8 cellular contexts compared by ENCODE assay signal in the genomic region with DNA sequence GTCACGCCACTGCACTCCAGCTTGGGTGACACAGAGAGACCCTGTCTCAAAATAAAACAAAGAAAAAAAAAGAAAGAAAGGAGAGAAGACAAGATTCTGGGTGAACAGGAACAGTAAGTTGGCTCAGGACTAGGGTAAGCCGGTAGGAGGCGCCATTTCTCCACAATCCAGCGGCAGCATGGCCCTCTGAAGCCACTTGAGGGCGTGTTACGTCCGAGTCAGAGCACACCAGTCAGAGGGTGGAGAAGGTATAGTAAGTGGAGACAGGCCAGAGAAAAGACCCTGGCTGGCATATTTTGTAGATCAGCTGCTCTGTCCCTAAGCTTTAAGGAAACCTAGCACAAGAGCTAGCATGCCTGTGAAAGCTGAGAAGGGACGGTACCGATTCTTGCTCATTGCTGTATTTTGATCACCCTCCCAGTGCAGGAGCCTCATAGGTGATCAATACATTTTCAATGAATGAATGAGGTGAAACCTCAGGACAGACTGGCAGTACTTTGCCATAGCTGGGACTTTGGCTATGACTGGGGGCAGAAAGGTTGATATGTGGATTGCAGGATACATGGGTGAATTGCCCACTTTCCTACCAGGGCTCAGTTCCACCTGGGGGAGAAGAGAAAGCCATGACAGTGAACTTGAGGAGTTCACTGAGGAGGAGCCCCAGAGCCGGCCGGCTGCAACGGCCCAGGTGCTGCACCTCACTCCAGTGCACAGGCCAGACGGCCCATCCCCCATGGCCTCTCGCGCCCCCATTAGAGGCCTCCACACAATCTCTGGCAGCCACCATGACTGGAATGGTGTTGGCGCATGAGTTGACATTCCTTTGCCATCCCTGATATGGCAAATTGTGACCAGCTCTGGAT. TPM values are rescaled to one million over a fixed set of nuclear protein-coding genes. Genes with fewer than 3 reads are reported as not detected.
DNase-seq lines count a peak whose midpoint lies in the region; ATAC-seq, FAIRE-seq and TF ChIP-seq lines count a peak whose summit lies in the region.

No MANE protein-coding gene starts in this region.

- no peaks in the 10 kb centered on the region for H3F3A ChIP-seq in MM.1S (ENCODE audit: insufficient read depth, low read length)

- ATAC-seq in GM21529 (IDR thresholded peaks at IDR 0.05; ENCODE audit: unreplicated experiment): peak; percentile 64
- peak; percentile 90 to 100 (median 98) for ATAC-seq in pancreas

- H3K36me3 Mint-ChIP-seq in activated T-helper 2 cell treated with anti-CD3 and anti-CD28 coated beads, Interferon-gamma antibody, Interleukin-2, Interleukin-4, amounts not matched to agents 10 μg/mL and 5 μg/mL and 100 μg/mL, durations not matched to agents 14 hours and 24 hours and 36 hours (ENCODE audit: low read depth): peaks cover 57% of the 10 kb centered on the region

- no peaks in the 10 kb centered on the region for H3K9me3 Mint-ChIP-seq in activated T-helper 2 cell treated with anti-CD3 and anti-CD28 coated beads, Interferon-gamma antibody, Interleukin-2, Interleukin-4, amounts not matched to agents 10 μg/mL and 5 μg/mL and 100 μg/mL, durations not matched to agents 14 hours and 24 hours and 36 hours

- H3K4me1 Mint-ChIP-seq in activated T-helper 2 cell treated with anti-CD3 and anti-CD28 coated beads, Interferon-gamma antibody, Interleukin-2, Interleukin-4, amounts not matched to agents 10 μg/mL and 5 μg/mL and 100 μg/mL, durations not matched to agents 14 hours and 24 hours and 36 hours (ENCODE audit: low read depth): peaks cover 35% of the 10 kb centered on the region

- H3K9me3 ChIP-seq in MM.1S (replicated peaks; ENCODE audit: insufficient read depth, low read length) (no peaks in the 10 kb centered on the region), pancreas (no peaks in the 10 kb centered on the region), transverse colon (no peaks in the 10 kb centered on the region)

- H3K79me2 ChIP-seq in MM.1S (ENCODE audit: low read length): no peaks in the 10 kb centered on the region

- intact Hi-C loops in activated T-helper 2 cell treated with anti-CD3 and anti-CD28 coated beads, Interferon-gamma antibody, Interleukin-2, Interleukin-4, amounts not matched to agents 10 μg/mL and 5 μg/mL and 100 μg/mL, durations not matched to agents 14 hours and 24 hours and 36 hours (cut with micrococcal nuclease): loop anchor here (1.0 to 10.0 kb wide), 7 partner anchors 15 to 316 kb away; partner anchors contain the start of genes LIPE and MEGF8
- intact Hi-C loops in pancreas (cut with DNase I) (no loop called here), transverse colon (cut with DNase I; ENCODE audit: low total_unique reads) (no loop called here)

- WGBS in pancreas, 2 donors: 22 to 25% methylated on average over 16 of the region's 16 CpGs
- WGBS in transverse colon (ENCODE audit: low coverage in 1 of 2), 2 donors: 0 to 25% methylated on average over 5 to 14 of the region's 16 CpGs

- peak overlapping the region; percentile 8 for H3K27ac Mint-ChIP-seq in activated T-helper 2 cell treated with anti-CD3 and anti-CD28 coated beads, Interferon-gamma antibody, Interleukin-2, Interleukin-4, amounts not matched to agents 10 μg/mL and 5 μg/mL and 100 μg/mL, durations not matched to agents 14 hours and 24 hours and 36 hours

- H3K4me1 ChIP-seq in MM.1S (ENCODE audit: low read length) (peaks cover 2% of the 10 kb centered on the region; the same call in 1 of the 2 replicates), pancreas (peaks cover 0 to 15% (median 0%) of the 10 kb centered on the region in 3 donors), transverse colon (peaks cover 0 to 3% (median 1%) of the 10 kb centered on the region in 4 donors)

- no peaks in the 10 kb centered on the region for H3K27me3 ChIP-seq in MM.1S (replicated peaks; ENCODE audit: insufficient read depth, low read length)
- H3K27me3 ChIP-seq in pancreas: no peaks in the 10 kb centered on the region
- peaks cover 12% of the 10 kb centered on the region for H3K27me3 ChIP-seq in transverse colon

- H3K36me3 ChIP-seq in MM.1S (replicated peaks; ENCODE audit: insufficient read depth, low read length) (no peaks in the 10 kb centered on the region), pancreas (no peaks in the 10 kb centered on the region), transverse colon (no peaks in the 10 kb centered on the region)

- in situ Hi-C loops in transverse colon (cut with MboI; ENCODE audit: low pct_ligation_motif_present in 1 of 4, low pct_unique_long_range_greater_than_20kb in 1 of 4, low sequenced_read_pairs in 3 of 4): loop anchor here in 2 of 4 donors (25.0 kb wide), 1 partner anchor 204 kb away; the partner anchor contains the start of genes PAFAH1B3 (in 2 of the 2), PRR19 (in 2 of the 2) and TMEM145 (in 2 of the 2)

- H3K9ac ChIP-seq in MM.1S (ENCODE audit: low read length): no peak overlapping the region

- no peaks in the 10 kb centered on the region for H3K9me2 ChIP-seq in MM.1S (replicated peaks; ENCODE audit: insufficient read depth, low read length)

- no peak overlapping the region for H3K4me2 ChIP-seq in MM.1S (ENCODE audit: low read depth, low read length)

- no peaks in the 10 kb centered on the region for H3K27me3 Mint-ChIP-seq in activated T-helper 2 cell treated with anti-CD3 and anti-CD28 coated beads, Interferon-gamma antibody, Interleukin-2, Interleukin-4, amounts not matched to agents 10 μg/mL and 5 μg/mL and 100 μg/mL, durations not matched to agents 14 hours and 24 hours and 36 hours (ENCODE audit: low read depth)

- H4K20me1 ChIP-seq in MM.1S (ENCODE audit: insufficient read depth, low read length): no peaks in the 10 kb centered on the region

- H3K4me3 ChIP-seq in MM.1S (ENCODE audit: low read length): no peak overlapping the region
- no peak overlapping the region for H3K4me3 ChIP-seq in pancreas
- H3K4me3 ChIP-seq in transverse colon: no peak overlapping the region

- no peak overlapping the region for H3K4me3 Mint-ChIP-seq in activated T-helper 2 cell treated with anti-CD3 and anti-CD28 coated beads, Interferon-gamma antibody, Interleukin-2, Interleukin-4, amounts not matched to agents 10 μg/mL and 5 μg/mL and 100 μg/mL, durations not matched to agents 14 hours and 24 hours and 36 hours (ENCODE audit: low read depth)

- TF ChIP-seq CTCF in MM.1S (IDR thresholded peaks at IDR 0.05; ENCODE audit: low read length) (peak; percentile 100), pancreas (IDR thresholded peaks at IDR 0.05) (peak; percentile 91 to 96 (median 93)), transverse colon (IDR thresholded peaks at IDR 0.05) (peak; percentile 88 to 98 (median 95))

- FAIRE-seq in pancreas (lab: Jason Lieb, UNC): no peak

- peak; percentile 83 for DNase-seq in COLO668 (lab: John Stamatoyannopoulos, UW; ENCODE audit: unreplicated experiment)
- DNase-seq in MM.1S: peak; percentile 83
- peak; percentile 82 for DNase-seq in activated T-helper 2 cell treated with anti-CD3 and anti-CD28 coated beads, Interferon-gamma antibody, Interleukin-2, Interleukin-4, amounts not matched to agents 10 μg/mL and 5 μg/mL and 100 μg/mL, durations not matched to agents 14 hours and 24 hours and 36 hours (ENCODE audit: low spot score)
- DNase-seq in foreskin melanocyte: peak; percentile 68
- peak; percentile 74 to 90 (median 86) for DNase-seq in pancreas
- DNase-seq in transverse colon: peak; percentile 86

- TF ChIP-seq POLR2A in Raji (IDR thresholded peaks at IDR 0.05; ENCODE audit: insufficient read depth, low read depth, low read length) (peak; percentile 45; the same call in 1 of the 2 replicates), transverse colon (IDR thresholded peaks at IDR 0.05) (no peak)

- H2AFZ ChIP-seq in MM.1S (ENCODE audit: low read length): no peak overlapping the region

- no peak for TF ChIP-seq EP300 in transverse colon (IDR thresholded peaks at IDR 0.05; ENCODE audit: low read depth)

- H3K27ac ChIP-seq in MM.1S (ENCODE audit: low read length) (no peak overlapping the region), pancreas (no peak overlapping the region), transverse colon (no peak overlapping the region)

RNA-seq across cellular contexts. Expression of gene POU2F2, which starts 23.5 kb away (rescaled TPM):
- 48.6 and 49.5 TPM in 2 replicates for total RNA-seq in activated T-helper 2 cell treated with anti-CD3 and anti-CD28 coated beads, Interferon-gamma antibody, Interleukin-2, Interleukin-4, amounts not matched to agents 10 μg/mL and 5 μg/mL and 100 μg/mL, durations not matched to agents 14 hours and 24 hours and 36 hours
- total RNA-seq in pancreas (1 to 10 TPM in 3 of 6 donors, under 1 TPM in 3; 0.56 to 5.6 (median 1.00) TPM), transverse colon (1 to 10 TPM in 3 of 4 donors, under 1 TPM in 1; 0.96 to 7.1 (median 3.4) TPM)
- 1 to 10 TPM; 1.7 to 1.9 TPM for polyA plus RNA-seq in pancreas

RNA-seq across cellular contexts. Expression of gene ZNF574, which starts 32.8 kb away (rescaled TPM):
- 15.7 and 16.6 TPM in 2 replicates for total RNA-seq in activated T-helper 2 cell treated with anti-CD3 and anti-CD28 coated beads, Interferon-gamma antibody, Interleukin-2, Interleukin-4, amounts not matched to agents 10 μg/mL and 5 μg/mL and 100 μg/mL, durations not matched to agents 14 hours and 24 hours and 36 hours
- total RNA-seq in pancreas: 1 to 10 TPM; 3.9 to 8.5 (median 5.8) TPM
- 1 to 10 TPM; 4.9 to 6.2 TPM for polyA plus RNA-seq in pancreas
- total RNA-seq in transverse colon: 10 to 100 TPM in 3 of 4 donors, 1 to 10 TPM in 1; 8.0 to 18.7 (median 16.5) TPM

RNA-seq across cellular contexts. Expression of gene GRIK5, which starts 38.8 kb away (rescaled TPM):
- total RNA-seq in activated T-helper 2 cell treated with anti-CD3 and anti-CD28 coated beads, Interferon-gamma antibody, Interleukin-2, Interleukin-4, amounts not matched to agents 10 μg/mL and 5 μg/mL and 100 μg/mL, durations not matched to agents 14 hours and 24 hours and 36 hours: 2.4 and 3.3 TPM in 2 replicates
- total RNA-seq in pancreas (1 to 10 TPM; 1.9 to 3.6 (median 3.1) TPM), transverse colon (10 to 100 TPM in 1 of 4 donors, 1 to 10 TPM in 3; 1.6 to 13.1 (median 3.6) TPM)
- polyA plus RNA-seq in pancreas: 10 to 100 TPM in 1 of 2 donors, 1 to 10 TPM in 1; 4.8 to 10.5 TPM
